20 cellular contexts compared by ENCODE assay signal in genomic region chr16:63324306-63324705, GRCh38.
"Had no signal": no experiment of that assay in that cellular context is flagged by ENCODE, and none has a peak within 500 bp of the region (broad histone marks: within the 10 kb centered on the region; RNA-seq: fewer than 3 reads in every experiment).

No MANE protein-coding gene starts in this region.

- H3K9me3 ChIP-seq: colonic mucosa, SJCRH30 had no signal

- H3K27me3 Mint-ChIP-seq: activated CD4-positive, alpha-beta memory T cell treated with anti-CD3 and anti-CD28 coated beads for 36 hours; activated CD4-positive, alpha-beta T cell treated with anti-CD3 and anti-CD28 coated beads, Interleukin-2, amount 10 ng/mL, durations not matched to agents 7 days and 5 days; activated naive CD8-positive, alpha-beta T cell treated with anti-CD3 and anti-CD28 coated beads for 36 hours had no signal

- H3K36me3 ChIP-seq: colonic mucosa, SJCRH30 had no signal

- H3K4me2 ChIP-seq: KMS-11 had no signal

- H3K27me3 ChIP-seq: colonic mucosa, SJCRH30 had no signal

- H3K27ac Mint-ChIP-seq: activated CD4-positive, alpha-beta memory T cell treated with anti-CD3 and anti-CD28 coated beads for 36 hours; activated CD4-positive, alpha-beta T cell treated with anti-CD3 and anti-CD28 coated beads, Interleukin-2, amount 10 ng/mL, durations not matched to agents 7 days and 5 days; activated naive CD4-positive, alpha-beta T cell treated with anti-CD3 and anti-CD28 coated beads for 36 hours; activated naive CD8-positive, alpha-beta T cell treated with anti-CD3 and anti-CD28 coated beads for 36 hours; T-helper 1 cell treated with Interleukin-12 subunit alpha and Interleukin-12 subunit beta and Interleukin-4 antibody, amounts not matched to agents 30 μg/mL and 1 μg/mL, for 36 hours had no signal

- H3K36me3 Mint-ChIP-seq: activated CD4-positive, alpha-beta memory T cell treated with anti-CD3 and anti-CD28 coated beads for 36 hours; activated naive CD8-positive, alpha-beta T cell treated with anti-CD3 and anti-CD28 coated beads for 36 hours had no signal

- ATAC-seq: activated T-cell treated with anti-CD3 and anti-CD28 coated beads, Interleukin-2, amount 50 U/mL, for 4 hours had no signal

- DNase-seq: activated CD4-positive, alpha-beta memory T cell treated with anti-CD3 and anti-CD28 coated beads for 36 hours; activated CD4-positive, alpha-beta T cell treated with anti-CD3 and anti-CD28 coated beads, Interleukin-2, amount 10 ng/mL, durations not matched to agents 7 days and 5 days; activated CD4-positive, CD25-positive, alpha-beta regulatory T cell; activated CD8-positive, alpha-beta memory T cell treated with anti-CD3 and anti-CD28 coated beads for 24 hours; activated gamma-delta T cell; activated naive CD4-positive, alpha-beta T cell treated with anti-CD3 and anti-CD28 coated beads for 36 hours; activated naive CD8-positive, alpha-beta T cell treated with anti-CD3 and anti-CD28 coated beads for 36 hours; activated T-cell treated with anti-CD3 and anti-CD28 coated beads, Interleukin-2, amount 50 U/mL, for 4 hours; colonic mucosa; MM.1S; NCI-H1105; NCI-H1436; NCI-H1694 treated with DMSO at 0.1 percent for 48 hours; NCI-H2029 treated with DMSO at 0.1 percent for 48 hours; NCI-H446; NCI-H524 had no signal

- H3K9ac ChIP-seq: KMS-11 had no signal

- H3K27ac ChIP-seq: colonic mucosa, KMS-11, SJCRH30, VCaP had no signal

- H3K4me1 ChIP-seq: colonic mucosa had no signal

- H3K4me3 Mint-ChIP-seq: activated CD4-positive, alpha-beta memory T cell treated with anti-CD3 and anti-CD28 coated beads for 36 hours; activated CD4-positive, alpha-beta T cell treated with anti-CD3 and anti-CD28 coated beads, Interleukin-2, amount 10 ng/mL, durations not matched to agents 7 days and 5 days; activated naive CD4-positive, alpha-beta T cell treated with anti-CD3 and anti-CD28 coated beads for 36 hours; activated naive CD8-positive, alpha-beta T cell treated with anti-CD3 and anti-CD28 coated beads for 36 hours; activated T-cell treated with anti-CD3 and anti-CD28 coated beads, Interleukin-2, amount 50 U/mL, for 4 hours; T-helper 1 cell treated with Interleukin-12 subunit alpha and Interleukin-12 subunit beta and Interleukin-4 antibody, amounts not matched to agents 30 μg/mL and 1 μg/mL, for 36 hours had no signal

- H3K4me1 Mint-ChIP-seq: activated CD4-positive, alpha-beta T cell treated with anti-CD3 and anti-CD28 coated beads, Interleukin-2, amount 10 ng/mL, durations not matched to agents 7 days and 5 days; activated naive CD8-positive, alpha-beta T cell treated with anti-CD3 and anti-CD28 coated beads for 36 hours had no signal

- H3K4me3 ChIP-seq: colonic mucosa, SJCRH30 had no signal
